ENCODE assay signal across 1 cellular context in the genomic region with DNA sequence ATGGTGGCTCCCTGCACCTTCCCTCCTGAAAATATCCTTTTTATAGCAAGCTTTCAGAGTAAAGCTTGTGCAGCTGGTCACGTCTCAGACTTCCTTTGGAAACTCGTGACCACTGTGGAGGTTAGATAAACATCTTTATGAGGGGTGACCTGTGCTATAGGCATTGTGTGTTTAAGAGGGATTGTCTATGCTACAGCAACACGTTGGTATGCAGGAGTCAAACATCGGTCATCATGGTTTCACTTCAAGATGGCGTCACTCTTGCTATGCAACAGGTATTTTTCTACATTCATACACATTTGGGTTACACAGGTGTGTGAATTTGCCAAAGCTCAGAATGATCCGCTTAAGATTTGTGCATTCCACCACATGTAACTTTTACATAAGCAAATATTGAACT.
TF ChIP-seq lines count a peak whose summit lies in the region.

No MANE protein-coding gene starts in this region.

TF ChIP-seq in HepG2, 621 proteins besides CTCF, POLR2A, EP300 and RAD21 (continues in another document):
- TF ChIP-seq ZNF724P (CRISPR knock-in tag; IDR thresholded peaks at IDR 0.05; ENCODE audit: borderline replicate concordance) (peak; percentile 59; the same call in 1 of the 2 replicates), ZNF335 (CRISPR knock-in tag; IDR thresholded peaks at IDR 0.05) (peak; percentile 82), PHB2 (IDR thresholded peaks at IDR 0.05; ENCODE audit: partially characterized antibody) (no peak), SMAD9 (CRISPR knock-in tag; IDR thresholded peaks at IDR 0.05) (no peak), TFE3 (CRISPR knock-in tag; IDR thresholded peaks at IDR 0.05) (peak; percentile 96), CHCHD3 (CRISPR knock-in tag; IDR thresholded peaks at IDR 0.05) (peak; percentile 41; the same call in 1 of the 2 replicates), ZBTB20 (CRISPR knock-in tag; IDR thresholded peaks at IDR 0.05; ENCODE audit: borderline replicate concordance, low read depth) (peak; percentile 97; the same call in 1 of the 2 replicates), HDAC2 (CRISPR knock-in tag; IDR thresholded peaks at IDR 0.05) (peak; percentile 66; the same call in 1 of the 2 replicates), MTA1 (CRISPR knock-in tag; IDR thresholded peaks at IDR 0.05; ENCODE audit: borderline replicate concordance) (no peak), ETV5 (CRISPR knock-in tag; IDR thresholded peaks at IDR 0.05; ENCODE audit: borderline replicate concordance) (peak; percentile 55; the same call in 1 of the 2 replicates), ZFP1 (CRISPR knock-in tag; IDR thresholded peaks at IDR 0.05) (no peak), CEBPG (CRISPR knock-in tag; IDR thresholded peaks at IDR 0.05) (0 out of 2 replicates have a peak, but pooled peaks have one; percentile 18), TGIF2 (CRISPR knock-in tag; IDR thresholded peaks at IDR 0.05) (peak; percentile 36; the same call in 1 of the 2 replicates), ZNF644 (CRISPR knock-in tag; IDR thresholded peaks at IDR 0.05; ENCODE audit: low read depth) (peak; percentile 61; the same call in 1 of the 2 replicates), NFRKB (IDR thresholded peaks at IDR 0.05) (no peak), MED1 (CRISPR knock-in tag; IDR thresholded peaks at IDR 0.05) (peak; percentile 62), ZNF556 (CRISPR knock-in tag; IDR thresholded peaks at IDR 0.05; ENCODE audit: borderline replicate concordance) (no peak), RARA (CRISPR knock-in tag; IDR thresholded peaks at IDR 0.05) (peak; percentile 97), HOXA3 (CRISPR knock-in tag; IDR thresholded peaks at IDR 0.05) (peak; percentile 30; the same call in 1 of the 2 replicates), SOX13 (IDR thresholded peaks at IDR 0.05) (no peak), SOX13 (CRISPR knock-in tag; conservative IDR thresholded peaks at IDR 0.05 in 1 of 2, IDR thresholded peaks at IDR 0.05 in 1 of 2) (peak in 1 of 2 experiments; percentile 81; a peak in 1 of 4 replicates), BHLHE40 (IDR thresholded peaks at IDR 0.05; ENCODE audit: low read length) (peak; percentile 77), NR2F1 (CRISPR knock-in tag; IDR thresholded peaks at IDR 0.05) (peak in 1 of 2 experiments; percentile 73; a peak in 1 of 4 replicates), HHEX (CRISPR knock-in tag; IDR thresholded peaks at IDR 0.05) (peak; percentile 62), SOX6 (IDR thresholded peaks at IDR 0.05) (no peak), SOX6 (CRISPR knock-in tag; IDR thresholded peaks at IDR 0.05) (peak; percentile 52), TEAD3 (CRISPR knock-in tag; optimal IDR thresholded peaks at IDR 0.05; ENCODE audit: borderline replicate concordance) (peak; percentile 81), CREB1 (IDR thresholded peaks at IDR 0.05) (peak; percentile 49), CREB1 (CRISPR knock-in tag; IDR thresholded peaks at IDR 0.05) (no peak), ZSCAN21 (CRISPR knock-in tag; IDR thresholded peaks at IDR 0.05; ENCODE audit: borderline replicate concordance) (peak; percentile 25; the same call in 1 of the 2 replicates), BCL6 (CRISPR knock-in tag; IDR thresholded peaks at IDR 0.05) (0 out of 2 replicates have a peak, but pooled peaks have one; percentile 45)
- TF ChIP-seq, protein P1, sequence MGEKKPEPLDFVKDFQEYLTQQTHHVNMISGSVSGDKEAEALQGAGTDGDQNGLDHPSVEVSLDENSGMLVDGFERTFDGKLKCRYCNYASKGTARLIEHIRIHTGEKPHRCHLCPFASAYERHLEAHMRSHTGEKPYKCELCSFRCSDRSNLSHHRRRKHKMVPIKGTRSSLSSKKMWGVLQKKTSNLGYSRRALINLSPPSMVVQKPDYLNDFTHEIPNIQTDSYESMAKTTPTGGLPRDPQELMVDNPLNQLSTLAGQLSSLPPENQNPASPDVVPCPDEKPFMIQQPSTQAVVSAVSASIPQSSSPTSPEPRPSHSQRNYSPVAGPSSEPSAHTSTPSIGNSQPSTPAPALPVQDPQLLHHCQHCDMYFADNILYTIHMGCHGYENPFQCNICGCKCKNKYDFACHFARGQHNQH (CRISPR knock-in tag; IDR thresholded peaks at IDR 0.05) = 0 out of 2 replicates have a peak, but pooled peaks have one; percentile 27
- TF ChIP-seq, protein P2, sequence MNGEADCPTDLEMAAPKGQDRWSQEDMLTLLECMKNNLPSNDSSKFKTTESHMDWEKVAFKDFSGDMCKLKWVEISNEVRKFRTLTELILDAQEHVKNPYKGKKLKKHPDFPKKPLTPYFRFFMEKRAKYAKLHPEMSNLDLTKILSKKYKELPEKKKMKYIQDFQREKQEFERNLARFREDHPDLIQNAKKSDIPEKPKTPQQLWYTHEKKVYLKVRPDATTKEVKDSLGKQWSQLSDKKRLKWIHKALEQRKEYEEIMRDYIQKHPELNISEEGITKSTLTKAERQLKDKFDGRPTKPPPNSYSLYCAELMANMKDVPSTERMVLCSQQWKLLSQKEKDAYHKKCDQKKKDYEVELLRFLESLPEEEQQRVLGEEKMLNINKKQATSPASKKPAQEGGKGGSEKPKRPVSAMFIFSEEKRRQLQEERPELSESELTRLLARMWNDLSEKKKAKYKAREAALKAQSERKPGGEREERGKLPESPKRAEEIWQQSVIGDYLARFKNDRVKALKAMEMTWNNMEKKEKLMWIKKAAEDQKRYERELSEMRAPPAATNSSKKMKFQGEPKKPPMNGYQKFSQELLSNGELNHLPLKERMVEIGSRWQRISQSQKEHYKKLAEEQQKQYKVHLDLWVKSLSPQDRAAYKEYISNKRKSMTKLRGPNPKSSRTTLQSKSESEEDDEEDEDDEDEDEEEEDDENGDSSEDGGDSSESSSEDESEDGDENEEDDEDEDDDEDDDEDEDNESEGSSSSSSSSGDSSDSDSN (CRISPR knock-in tag; IDR thresholded peaks at IDR 0.05) = 0 out of 2 replicates have a peak, but pooled peaks have one; percentile 16
- TF ChIP-seq, protein P3, sequence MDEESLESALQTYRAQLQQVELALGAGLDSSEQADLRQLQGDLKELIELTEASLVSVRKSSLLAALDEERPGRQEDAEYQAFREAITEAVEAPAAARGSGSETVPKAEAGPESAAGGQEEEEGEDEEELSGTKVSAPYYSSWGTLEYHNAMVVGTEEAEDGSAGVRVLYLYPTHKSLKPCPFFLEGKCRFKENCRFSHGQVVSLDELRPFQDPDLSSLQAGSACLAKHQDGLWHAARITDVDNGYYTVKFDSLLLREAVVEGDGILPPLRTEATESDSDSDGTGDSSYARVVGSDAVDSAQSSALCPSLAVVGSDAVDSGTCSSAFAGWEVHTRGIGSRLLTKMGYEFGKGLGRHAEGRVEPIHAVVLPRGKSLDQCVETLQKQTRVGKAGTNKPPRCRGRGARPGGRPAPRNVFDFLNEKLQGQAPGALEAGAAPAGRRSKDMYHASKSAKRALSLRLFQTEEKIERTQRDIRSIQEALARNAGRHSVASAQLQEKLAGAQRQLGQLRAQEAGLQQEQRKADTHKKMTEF (CRISPR knock-in tag; IDR thresholded peaks at IDR 0.05) = 0 out of 2 replicates have a peak, but pooled peaks have one; percentile 23
- TF ChIP-seq, protein P4, sequence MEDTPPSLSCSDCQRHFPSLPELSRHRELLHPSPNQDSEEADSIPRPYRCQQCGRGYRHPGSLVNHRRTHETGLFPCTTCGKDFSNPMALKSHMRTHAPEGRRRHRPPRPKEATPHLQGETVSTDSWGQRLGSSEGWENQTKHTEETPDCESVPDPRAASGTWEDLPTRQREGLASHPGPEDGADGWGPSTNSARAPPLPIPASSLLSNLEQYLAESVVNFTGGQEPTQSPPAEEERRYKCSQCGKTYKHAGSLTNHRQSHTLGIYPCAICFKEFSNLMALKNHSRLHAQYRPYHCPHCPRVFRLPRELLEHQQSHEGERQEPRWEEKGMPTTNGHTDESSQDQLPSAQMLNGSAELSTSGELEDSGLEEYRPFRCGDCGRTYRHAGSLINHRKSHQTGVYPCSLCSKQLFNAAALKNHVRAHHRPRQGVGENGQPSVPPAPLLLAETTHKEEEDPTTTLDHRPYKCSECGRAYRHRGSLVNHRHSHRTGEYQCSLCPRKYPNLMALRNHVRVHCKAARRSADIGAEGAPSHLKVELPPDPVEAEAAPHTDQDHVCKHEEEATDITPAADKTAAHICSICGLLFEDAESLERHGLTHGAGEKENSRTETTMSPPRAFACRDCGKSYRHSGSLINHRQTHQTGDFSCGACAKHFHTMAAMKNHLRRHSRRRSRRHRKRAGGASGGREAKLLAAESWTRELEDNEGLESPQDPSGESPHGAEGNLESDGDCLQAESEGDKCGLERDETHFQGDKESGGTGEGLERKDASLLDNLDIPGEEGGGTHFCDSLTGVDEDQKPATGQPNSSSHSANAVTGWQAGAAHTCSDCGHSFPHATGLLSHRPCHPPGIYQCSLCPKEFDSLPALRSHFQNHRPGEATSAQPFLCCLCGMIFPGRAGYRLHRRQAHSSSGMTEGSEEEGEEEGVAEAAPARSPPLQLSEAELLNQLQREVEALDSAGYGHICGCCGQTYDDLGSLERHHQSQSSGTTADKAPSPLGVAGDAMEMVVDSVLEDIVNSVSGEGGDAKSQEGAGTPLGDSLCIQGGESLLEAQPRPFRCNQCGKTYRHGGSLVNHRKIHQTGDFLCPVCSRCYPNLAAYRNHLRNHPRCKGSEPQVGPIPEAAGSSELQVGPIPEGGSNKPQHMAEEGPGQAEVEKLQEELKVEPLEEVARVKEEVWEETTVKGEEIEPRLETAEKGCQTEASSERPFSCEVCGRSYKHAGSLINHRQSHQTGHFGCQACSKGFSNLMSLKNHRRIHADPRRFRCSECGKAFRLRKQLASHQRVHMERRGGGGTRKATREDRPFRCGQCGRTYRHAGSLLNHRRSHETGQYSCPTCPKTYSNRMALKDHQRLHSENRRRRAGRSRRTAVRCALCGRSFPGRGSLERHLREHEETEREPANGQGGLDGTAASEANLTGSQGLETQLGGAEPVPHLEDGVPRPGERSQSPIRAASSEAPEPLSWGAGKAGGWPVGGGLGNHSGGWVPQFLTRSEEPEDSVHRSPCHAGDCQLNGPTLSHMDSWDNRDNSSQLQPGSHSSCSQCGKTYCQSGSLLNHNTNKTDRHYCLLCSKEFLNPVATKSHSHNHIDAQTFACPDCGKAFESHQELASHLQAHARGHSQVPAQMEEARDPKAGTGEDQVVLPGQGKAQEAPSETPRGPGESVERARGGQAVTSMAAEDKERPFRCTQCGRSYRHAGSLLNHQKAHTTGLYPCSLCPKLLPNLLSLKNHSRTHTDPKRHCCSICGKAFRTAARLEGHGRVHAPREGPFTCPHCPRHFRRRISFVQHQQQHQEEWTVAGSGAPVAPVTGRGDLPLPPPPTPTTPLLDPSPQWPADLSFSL (CRISPR knock-in tag; IDR thresholded peaks at IDR 0.05) = 0 out of 2 replicates have a peak, but pooled peaks have one; percentile 28
- TF ChIP-seq, protein P5, sequence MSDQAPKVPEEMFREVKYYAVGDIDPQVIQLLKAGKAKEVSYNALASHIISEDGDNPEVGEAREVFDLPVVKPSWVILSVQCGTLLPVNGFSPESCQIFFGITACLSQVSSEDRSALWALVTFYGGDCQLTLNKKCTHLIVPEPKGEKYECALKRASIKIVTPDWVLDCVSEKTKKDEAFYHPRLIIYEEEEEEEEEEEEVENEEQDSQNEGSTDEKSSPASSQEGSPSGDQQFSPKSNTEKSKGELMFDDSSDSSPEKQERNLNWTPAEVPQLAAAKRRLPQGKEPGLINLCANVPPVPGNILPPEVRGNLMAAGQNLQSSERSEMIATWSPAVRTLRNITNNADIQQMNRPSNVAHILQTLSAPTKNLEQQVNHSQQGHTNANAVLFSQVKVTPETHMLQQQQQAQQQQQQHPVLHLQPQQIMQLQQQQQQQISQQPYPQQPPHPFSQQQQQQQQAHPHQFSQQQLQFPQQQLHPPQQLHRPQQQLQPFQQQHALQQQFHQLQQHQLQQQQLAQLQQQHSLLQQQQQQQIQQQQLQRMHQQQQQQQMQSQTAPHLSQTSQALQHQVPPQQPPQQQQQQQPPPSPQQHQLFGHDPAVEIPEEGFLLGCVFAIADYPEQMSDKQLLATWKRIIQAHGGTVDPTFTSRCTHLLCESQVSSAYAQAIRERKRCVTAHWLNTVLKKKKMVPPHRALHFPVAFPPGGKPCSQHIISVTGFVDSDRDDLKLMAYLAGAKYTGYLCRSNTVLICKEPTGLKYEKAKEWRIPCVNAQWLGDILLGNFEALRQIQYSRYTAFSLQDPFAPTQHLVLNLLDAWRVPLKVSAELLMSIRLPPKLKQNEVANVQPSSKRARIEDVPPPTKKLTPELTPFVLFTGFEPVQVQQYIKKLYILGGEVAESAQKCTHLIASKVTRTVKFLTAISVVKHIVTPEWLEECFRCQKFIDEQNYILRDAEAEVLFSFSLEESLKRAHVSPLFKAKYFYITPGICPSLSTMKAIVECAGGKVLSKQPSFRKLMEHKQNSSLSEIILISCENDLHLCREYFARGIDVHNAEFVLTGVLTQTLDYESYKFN (CRISPR knock-in tag; conservative IDR thresholded peaks at IDR 0.05) = peak; percentile 57
- TF ChIP-seq, protein P6, sequence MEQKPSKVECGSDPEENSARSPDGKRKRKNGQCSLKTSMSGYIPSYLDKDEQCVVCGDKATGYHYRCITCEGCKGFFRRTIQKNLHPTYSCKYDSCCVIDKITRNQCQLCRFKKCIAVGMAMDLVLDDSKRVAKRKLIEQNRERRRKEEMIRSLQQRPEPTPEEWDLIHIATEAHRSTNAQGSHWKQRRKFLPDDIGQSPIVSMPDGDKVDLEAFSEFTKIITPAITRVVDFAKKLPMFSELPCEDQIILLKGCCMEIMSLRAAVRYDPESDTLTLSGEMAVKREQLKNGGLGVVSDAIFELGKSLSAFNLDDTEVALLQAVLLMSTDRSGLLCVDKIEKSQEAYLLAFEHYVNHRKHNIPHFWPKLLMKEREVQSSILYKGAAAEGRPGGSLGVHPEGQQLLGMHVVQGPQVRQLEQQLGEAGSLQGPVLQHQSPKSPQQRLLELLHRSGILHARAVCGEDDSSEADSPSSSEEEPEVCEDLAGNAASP (CRISPR knock-in tag; IDR thresholded peaks at IDR 0.05; ENCODE audit: borderline replicate concordance) = no peak
- TF ChIP-seq, protein P7, sequence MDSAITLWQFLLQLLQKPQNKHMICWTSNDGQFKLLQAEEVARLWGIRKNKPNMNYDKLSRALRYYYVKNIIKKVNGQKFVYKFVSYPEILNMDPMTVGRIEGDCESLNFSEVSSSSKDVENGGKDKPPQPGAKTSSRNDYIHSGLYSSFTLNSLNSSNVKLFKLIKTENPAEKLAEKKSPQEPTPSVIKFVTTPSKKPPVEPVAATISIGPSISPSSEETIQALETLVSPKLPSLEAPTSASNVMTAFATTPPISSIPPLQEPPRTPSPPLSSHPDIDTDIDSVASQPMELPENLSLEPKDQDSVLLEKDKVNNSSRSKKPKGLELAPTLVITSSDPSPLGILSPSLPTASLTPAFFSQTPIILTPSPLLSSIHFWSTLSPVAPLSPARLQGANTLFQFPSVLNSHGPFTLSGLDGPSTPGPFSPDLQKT (CRISPR knock-in tag; IDR thresholded peaks at IDR 0.05; ENCODE audit: borderline replicate concordance) = no peak
